8 cellular contexts compared by ENCODE assay signal in genomic region chr12:122079038-122079531, GRCh38. TPM values are rescaled to one million over a fixed set of nuclear protein-coding genes. Genes with fewer than 3 reads are reported as not detected.
DNase-seq lines count a peak whose midpoint lies in the region; ATAC-seq and TF ChIP-seq lines count a peak whose summit lies in the region.

No MANE protein-coding gene starts in this region.

- in situ Hi-C loops in mammary epithelial cell (cut with MboI; ENCODE audit: low sequenced_read_pairs in 2 of 2) = no loop called here

- intact Hi-C loops in Right ventricle myocardium superior (cut with DNase I) = no loop called here
- intact Hi-C loops in left ventricle myocardium superior (cut with micrococcal nuclease) = no loop called here
- intact Hi-C loops in mammary epithelial cell (cut with micrococcal nuclease) = loop anchor here (2.0 kb wide), 1 partner anchor 38 kb away; no protein-coding TSS in a partner anchor
- intact Hi-C loops in right lobe of liver (cut with DNase I) = no loop called here

- H3K9me3 ChIP-seq in OCI-LY1 (ENCODE audit: low read length) = no peaks in the 10 kb centered on the region
- no peaks in the 10 kb centered on the region for H3K9me3 ChIP-seq in mammary epithelial cell (replicated peaks; ENCODE audit: insufficient read depth, low read length)
- H3K9me3 ChIP-seq in right lobe of liver = no peaks in the 10 kb centered on the region
- H3K9me3 ChIP-seq in suprapubic skin = no peaks in the 10 kb centered on the region

- H3K27ac ChIP-seq in OCI-LY1 (ENCODE audit: low read depth, low read length, poor library complexity, severe bottlenecking) (no peak overlapping the region), mammary epithelial cell (ENCODE audit: insufficient read depth, low read depth, low read length) (peak overlapping the region; percentile 74), right lobe of liver (peak overlapping the region; percentile 72 to 89 (median 79)), suprapubic skin (peak overlapping the region; percentile 87)

- H3K36me3 ChIP-seq in OCI-LY1 (ENCODE audit: insufficient read depth, low read length) = peaks cover 3% of the 10 kb centered on the region; the same call in 1 of the 2 replicates
- peaks cover 5% of the 10 kb centered on the region for H3K36me3 ChIP-seq in mammary epithelial cell (ENCODE audit: insufficient read depth, low read length)
- H3K36me3 ChIP-seq in right lobe of liver = no peaks in the 10 kb centered on the region
- H3K36me3 ChIP-seq in suprapubic skin = peaks cover 5% of the 10 kb centered on the region

- TF ChIP-seq CTCF in OCI-LY1 (IDR thresholded peaks at IDR 0.05; ENCODE audit: low read length) (no peak), mammary epithelial cell (conservative IDR thresholded peaks at IDR 0.05 in 1 of 2, IDR thresholded peaks at IDR 0.05 in 1 of 2; ENCODE audit: extremely low read depth in 1 of 2, insufficient read depth in 1 of 2, low read depth in 1 of 2, low read length in 2 of 2) (no peak), right lobe of liver (IDR thresholded peaks at IDR 0.05) (no peak), suprapubic skin (IDR thresholded peaks at IDR 0.05) (no peak)

- no peak for TF ChIP-seq EP300 in suprapubic skin (IDR thresholded peaks at IDR 0.05)

- H3K4me2 ChIP-seq in OCI-LY1 (ENCODE audit: low read length) (peak overlapping the region; percentile 92), mammary epithelial cell (ENCODE audit: insufficient read depth, low read depth, low read length) (peak overlapping the region; percentile 96)

- peaks cover 57% of the 10 kb centered on the region for H3K4me1 ChIP-seq in OCI-LY1 (ENCODE audit: insufficient read depth, low read length, severe bottlenecking)
- H3K4me1 ChIP-seq in mammary epithelial cell (ENCODE audit: insufficient read depth, low read length) = peaks cover 27% of the 10 kb centered on the region
- H3K4me1 ChIP-seq in right lobe of liver = peaks cover 0 to 44% (median 7%) of the 10 kb centered on the region in 4 donors
- H3K4me1 ChIP-seq in suprapubic skin = peaks cover 48% of the 10 kb centered on the region

- no peaks in the 10 kb centered on the region; the same call in 1 of the 2 replicates for H3F3A ChIP-seq in OCI-LY1 (ENCODE audit: insufficient read depth, low read length)

- CTCF ChIA-PET in mammary epithelial cell (lab: Charles Lee; ENCODE audit: low non-redundant PET) = interaction anchor here (0.6 kb wide), 1 partner anchor 276 kb away, joined by 3 read pairs; no protein-coding TSS in a partner anchor

- no peaks in the 10 kb centered on the region for H4K20me1 ChIP-seq in OCI-LY1 (ENCODE audit: insufficient read depth, low read length)
- H4K20me1 ChIP-seq in mammary epithelial cell (ENCODE audit: insufficient read depth, low read length) = no peaks in the 10 kb centered on the region

- H2AFZ ChIP-seq in OCI-LY1 (ENCODE audit: low read length) = no peak overlapping the region
- H2AFZ ChIP-seq in mammary epithelial cell (ENCODE audit: low read depth, low read length) = peak overlapping the region; percentile 91

- DNase-seq in Right ventricle myocardium superior = peak; percentile 53
- no peak for DNase-seq in left ventricle myocardium superior
- peak; percentile 28 for DNase-seq in mammary epithelial cell
- DNase-seq in right lobe of liver = peak; percentile 56 to 74 (median 73)
- DNase-seq in suprapubic skin (ENCODE audit: low spot score in 2 of 2) = peak in 1 of 2 donors; percentile 75
- DNase-seq in HPDE6-E6E7 (ENCODE audit: extremely low spot score) = no peak
- DNase-seq in foreskin melanocyte = no peak

- BruUV-seq in mammary epithelial cell (replicated peaks; lab: Mats Ljungman, UMichigan) = TSS peak; percentile 31

- no peak for TF ChIP-seq POLR2A in right lobe of liver (IDR thresholded peaks at IDR 0.05)
- no peak for TF ChIP-seq POLR2A in suprapubic skin (IDR thresholded peaks at IDR 0.05)

- 2% methylated on average over 15 of the region's 37 CpGs for WGBS in mammary epithelial cell (ENCODE audit: low coverage, missing lambda C conversion rate)
- 7% methylated on average over 13 of the region's 37 CpGs for WGBS in right lobe of liver (ENCODE audit: insufficient coverage, low coverage, low lambda C conversion rate, missing lambda C conversion rate)
- 0% methylated on average over 17 of the region's 37 CpGs for WGBS in suprapubic skin

- H3K79me2 ChIP-seq in OCI-LY1 (ENCODE audit: insufficient read depth, low read length) (0 out of 2 replicates have a peak, but pooled peaks cover 5% of the 10 kb centered on the region), mammary epithelial cell (ENCODE audit: insufficient read depth, low read length) (peaks cover 51% of the 10 kb centered on the region)

- ATAC-seq in Right ventricle myocardium superior (ENCODE audit: poor library complexity) (no peak), left ventricle myocardium superior (no peak), right lobe of liver (peak in 2 of 4 donors; percentile 6 to 41)

- peak overlapping the region; percentile 76 for H3K4me3 ChIP-seq in OCI-LY1 (ENCODE audit: low read depth, low read length, poor library complexity, severe bottlenecking)
- peak overlapping the region; percentile 61 to 83 (median 72) for H3K4me3 ChIP-seq in mammary epithelial cell (replicated peaks in 1 of 3; ENCODE audit: insufficient read depth in 1 of 3, low read depth in 2 of 3, low read length in 3 of 3)
- H3K4me3 ChIP-seq in right lobe of liver = peak overlapping the region; percentile 56 to 88 (median 65)
- H3K4me3 ChIP-seq in suprapubic skin = peak overlapping the region; percentile 79

- no peaks in the 10 kb centered on the region for H3K9me2 ChIP-seq in OCI-LY1 (ENCODE audit: low read depth, low read length)

- dilution Hi-C loops in mammary epithelial cell (cut with HindIII; ENCODE audit: low sequenced_read_pairs) = loop anchor here (10.0 kb wide), 1 partner anchor 66 kb away; no protein-coding TSS in a partner anchor

- 0 out of 2 replicates have a peak, but pooled peaks cover 3% of the 10 kb centered on the region for H3K27me3 ChIP-seq in OCI-LY1 (ENCODE audit: insufficient read depth, low read length)
- H3K27me3 ChIP-seq in mammary epithelial cell (ENCODE audit: insufficient read depth, low read length) = no peaks in the 10 kb centered on the region
- H3K27me3 ChIP-seq in right lobe of liver = no peaks in the 10 kb centered on the region
- H3K27me3 ChIP-seq in suprapubic skin = no peaks in the 10 kb centered on the region

- H3K9ac ChIP-seq in OCI-LY1 (ENCODE audit: low read length) = peak overlapping the region; percentile 72
- H3K9ac ChIP-seq in mammary epithelial cell (ENCODE audit: insufficient read depth, low read length) = peak overlapping the region; percentile 89

RNA-seq across cellular contexts. Expression of gene MLXIP, which starts 0.5 kb away (rescaled TPM):
- total RNA-seq in Right ventricle myocardium superior = 22.6 TPM
- 30.2 TPM for total RNA-seq in left ventricle myocardium superior
- 10 to 100 TPM; 17.7 to 53.6 TPM for total RNA-seq in mammary epithelial cell
- 14.3 TPM for polyA plus RNA-seq in mammary epithelial cell
- polyA minus RNA-seq in mammary epithelial cell = 50.3 TPM
- 10 to 100 TPM; 13.9 to 45.9 (median 16.6) TPM for total RNA-seq in right lobe of liver
- 10 to 100 TPM; 25.2 to 91.4 (median 35.4) TPM for total RNA-seq in suprapubic skin

RNA-seq across cellular contexts. Expression of gene BCL7A, which starts 57.4 kb away (rescaled TPM):
- total RNA-seq in Right ventricle myocardium superior (15.1 TPM), left ventricle myocardium superior (17.5 TPM), mammary epithelial cell (10 to 100 TPM; 15.8 to 27.7 TPM), right lobe of liver (1 to 10 TPM; 3.5 to 6.4 (median 4.6) TPM), suprapubic skin (10 to 100 TPM; 15.9 to 30.9 (median 22.7) TPM)
- polyA plus RNA-seq in mammary epithelial cell = 17.4 TPM
- polyA minus RNA-seq in mammary epithelial cell = 15.9 TPM

Comparison
In these comparisons a context has a peak if more than half of its experiments do, and no peak if none do; other contexts are left out.
1. DNase-seq: peak in Right ventricle myocardium superior (single experiment), mammary epithelial cell (single experiment) and right lobe of liver (3 of 3); none in left ventricle myocardium superior (single experiment), HPDE6-E6E7 (single experiment) and foreskin melanocyte (single experiment).
2. Peak in every context shown above with its lines, with median percentiles within 50 percentile points of each other: H3K4me3 ChIP-seq.